1 cellular context compared by ENCODE assay signal in the genomic region with DNA sequence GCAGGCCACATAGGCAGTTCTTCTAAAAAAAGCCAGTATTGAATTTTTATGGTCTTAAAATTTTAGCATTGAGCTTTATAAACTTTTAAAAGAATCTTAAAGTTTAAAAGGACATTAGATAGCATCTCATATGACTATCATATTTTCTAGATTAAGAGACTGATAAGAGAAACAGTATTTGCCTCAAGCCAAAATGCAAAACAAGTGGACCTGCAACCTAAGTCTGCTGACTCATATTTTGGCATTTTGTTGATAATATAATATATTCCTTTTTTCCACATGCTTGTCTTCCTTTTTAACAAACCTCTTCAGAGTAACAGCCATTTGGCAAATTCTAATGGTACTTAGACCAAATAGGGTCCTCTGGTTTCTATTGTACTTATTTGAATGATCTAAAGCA.
TF ChIP-seq lines count a peak whose summit lies in the region.

No MANE protein-coding gene starts in this region.

TF ChIP-seq in GM12878, 131 proteins besides CTCF, POLR2A, EP300 and RAD21 (continued from another document):
- TF ChIP-seq NR2C1 (IDR thresholded peaks at IDR 0.05) (no peak), CREM (IDR thresholded peaks at IDR 0.05; ENCODE audit: low read depth) (no peak), CHD1 (IDR thresholded peaks at IDR 0.05; ENCODE audit: low read depth, low read length) (no peak), JUNB (IDR thresholded peaks at IDR 0.05) (no peak)
- TF ChIP-seq, protein P1, sequence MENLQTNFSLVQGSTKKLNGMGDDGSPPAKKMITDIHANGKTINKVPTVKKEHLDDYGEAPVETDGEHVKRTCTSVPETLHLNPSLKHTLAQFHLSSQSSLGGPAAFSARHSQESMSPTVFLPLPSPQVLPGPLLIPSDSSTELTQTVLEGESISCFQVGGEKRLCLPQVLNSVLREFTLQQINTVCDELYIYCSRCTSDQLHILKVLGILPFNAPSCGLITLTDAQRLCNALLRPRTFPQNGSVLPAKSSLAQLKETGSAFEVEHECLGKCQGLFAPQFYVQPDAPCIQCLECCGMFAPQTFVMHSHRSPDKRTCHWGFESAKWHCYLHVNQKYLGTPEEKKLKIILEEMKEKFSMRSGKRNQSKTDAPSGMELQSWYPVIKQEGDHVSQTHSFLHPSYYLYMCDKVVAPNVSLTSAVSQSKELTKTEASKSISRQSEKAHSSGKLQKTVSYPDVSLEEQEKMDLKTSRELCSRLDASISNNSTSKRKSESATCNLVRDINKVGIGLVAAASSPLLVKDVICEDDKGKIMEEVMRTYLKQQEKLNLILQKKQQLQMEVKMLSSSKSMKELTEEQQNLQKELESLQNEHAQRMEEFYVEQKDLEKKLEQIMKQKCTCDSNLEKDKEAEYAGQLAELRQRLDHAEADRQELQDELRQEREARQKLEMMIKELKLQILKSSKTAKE (IDR thresholded peaks at IDR 0.05; ENCODE audit: low read depth, poor library complexity, severe bottlenecking): no peak
- TF ChIP-seq, protein P2, sequence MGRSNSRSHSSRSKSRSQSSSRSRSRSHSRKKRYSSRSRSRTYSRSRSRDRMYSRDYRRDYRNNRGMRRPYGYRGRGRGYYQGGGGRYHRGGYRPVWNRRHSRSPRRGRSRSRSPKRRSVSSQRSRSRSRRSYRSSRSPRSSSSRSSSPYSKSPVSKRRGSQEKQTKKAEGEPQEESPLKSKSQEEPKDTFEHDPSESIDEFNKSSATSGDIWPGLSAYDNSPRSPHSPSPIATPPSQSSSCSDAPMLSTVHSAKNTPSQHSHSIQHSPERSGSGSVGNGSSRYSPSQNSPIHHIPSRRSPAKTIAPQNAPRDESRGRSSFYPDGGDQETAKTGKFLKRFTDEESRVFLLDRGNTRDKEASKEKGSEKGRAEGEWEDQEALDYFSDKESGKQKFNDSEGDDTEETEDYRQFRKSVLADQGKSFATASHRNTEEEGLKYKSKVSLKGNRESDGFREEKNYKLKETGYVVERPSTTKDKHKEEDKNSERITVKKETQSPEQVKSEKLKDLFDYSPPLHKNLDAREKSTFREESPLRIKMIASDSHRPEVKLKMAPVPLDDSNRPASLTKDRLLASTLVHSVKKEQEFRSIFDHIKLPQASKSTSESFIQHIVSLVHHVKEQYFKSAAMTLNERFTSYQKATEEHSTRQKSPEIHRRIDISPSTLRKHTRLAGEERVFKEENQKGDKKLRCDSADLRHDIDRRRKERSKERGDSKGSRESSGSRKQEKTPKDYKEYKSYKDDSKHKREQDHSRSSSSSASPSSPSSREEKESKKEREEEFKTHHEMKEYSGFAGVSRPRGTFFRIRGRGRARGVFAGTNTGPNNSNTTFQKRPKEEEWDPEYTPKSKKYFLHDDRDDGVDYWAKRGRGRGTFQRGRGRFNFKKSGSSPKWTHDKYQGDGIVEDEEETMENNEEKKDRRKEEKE (IDR thresholded peaks at IDR 0.05): no peak
- TF ChIP-seq, protein P3, sequence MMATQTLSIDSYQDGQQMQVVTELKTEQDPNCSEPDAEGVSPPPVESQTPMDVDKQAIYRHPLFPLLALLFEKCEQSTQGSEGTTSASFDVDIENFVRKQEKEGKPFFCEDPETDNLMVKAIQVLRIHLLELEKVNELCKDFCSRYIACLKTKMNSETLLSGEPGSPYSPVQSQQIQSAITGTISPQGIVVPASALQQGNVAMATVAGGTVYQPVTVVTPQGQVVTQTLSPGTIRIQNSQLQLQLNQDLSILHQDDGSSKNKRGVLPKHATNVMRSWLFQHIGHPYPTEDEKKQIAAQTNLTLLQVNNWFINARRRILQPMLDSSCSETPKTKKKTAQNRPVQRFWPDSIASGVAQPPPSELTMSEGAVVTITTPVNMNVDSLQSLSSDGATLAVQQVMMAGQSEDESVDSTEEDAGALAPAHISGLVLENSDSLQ (IDR thresholded peaks at IDR 0.05): no peak
- TF ChIP-seq, protein P4, sequence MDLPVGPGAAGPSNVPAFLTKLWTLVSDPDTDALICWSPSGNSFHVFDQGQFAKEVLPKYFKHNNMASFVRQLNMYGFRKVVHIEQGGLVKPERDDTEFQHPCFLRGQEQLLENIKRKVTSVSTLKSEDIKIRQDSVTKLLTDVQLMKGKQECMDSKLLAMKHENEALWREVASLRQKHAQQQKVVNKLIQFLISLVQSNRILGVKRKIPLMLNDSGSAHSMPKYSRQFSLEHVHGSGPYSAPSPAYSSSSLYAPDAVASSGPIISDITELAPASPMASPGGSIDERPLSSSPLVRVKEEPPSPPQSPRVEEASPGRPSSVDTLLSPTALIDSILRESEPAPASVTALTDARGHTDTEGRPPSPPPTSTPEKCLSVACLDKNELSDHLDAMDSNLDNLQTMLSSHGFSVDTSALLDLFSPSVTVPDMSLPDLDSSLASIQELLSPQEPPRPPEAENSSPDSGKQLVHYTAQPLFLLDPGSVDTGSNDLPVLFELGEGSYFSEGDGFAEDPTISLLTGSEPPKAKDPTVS (IDR thresholded peaks at IDR 0.05; ENCODE audit: low read depth, low read length): no peak
